Comparison of ENCODE assay signal across 24 cellular contexts in the genomic region with DNA sequence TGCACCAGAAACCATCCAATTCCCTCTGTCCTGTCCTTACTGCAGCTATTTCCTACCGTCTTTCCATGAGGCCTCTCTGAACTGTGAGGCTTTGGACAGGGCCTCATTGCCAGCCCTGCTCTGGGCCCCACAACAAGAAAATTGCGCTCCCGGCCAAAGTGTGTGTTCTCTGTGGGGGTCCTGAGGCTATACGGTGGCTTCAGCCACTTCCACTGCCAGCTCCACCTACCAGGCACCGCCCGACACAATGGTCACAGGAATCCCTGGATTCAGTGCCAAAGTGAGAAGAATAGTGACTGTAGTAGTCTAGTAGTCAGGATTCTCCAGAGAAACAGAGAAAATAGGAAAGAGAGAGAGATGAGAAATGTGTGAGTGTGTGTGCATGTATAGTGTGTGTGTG.
A peak's percentile ranks its signal among the peaks of the same experiment; 100 is the strongest.
DNase-seq lines count a peak whose midpoint lies in the region; ATAC-seq, FAIRE-seq and TF ChIP-seq lines count a peak whose summit lies in the region.
"Had no signal": no experiment of that assay in that cellular context is flagged by ENCODE, and none has a peak within 500 bp of the region (broad histone marks: within the 10 kb centered on the region; RNA-seq: fewer than 3 reads in every experiment).

No MANE protein-coding gene starts in this region.

- H3K79me2 ChIP-seq in HCT116 (ENCODE audit: insufficient read depth, low read length): peaks cover 82% of the 10 kb centered on the region
- no peaks in the 10 kb centered on the region for H3K79me2 ChIP-seq in HepG2 (ENCODE audit: insufficient read depth, low read length)

- H3K9ac ChIP-seq in HCT116 (ENCODE audit: low read length): peak overlapping the region; percentile 68
- H3K9ac ChIP-seq in HepG2 (ENCODE audit: insufficient read depth, low read depth, low read length): no peak overlapping the region

- BruUV-seq in HCT116 (replicated peaks; lab: Mats Ljungman, UMichigan): no TSS peak
- BruUV-seq in HepG2 (replicated peaks; lab: Mats Ljungman, UMichigan): no TSS peak

- no peaks in the 10 kb centered on the region for H3K27me3 ChIP-seq in HCT116 (ENCODE audit: insufficient read depth, low read length)
- H3K27me3 ChIP-seq in ascending aorta: no peaks in the 10 kb centered on the region
- H3K27me3 ChIP-seq in HepG2 (ENCODE audit: control insufficient read depth in 1 of 2, insufficient read depth in 2 of 2, low read length in 2 of 2): no peaks in the 10 kb centered on the region
- no peaks in the 10 kb centered on the region for H3K27me3 ChIP-seq in gastrocnemius medialis
- H3K27me3 ChIP-seq: cardiac muscle cell, SJCRH30 had no signal

- H3K36me3 ChIP-seq in HCT116 (ENCODE audit: control insufficient read depth in 1 of 2, insufficient read depth in 2 of 2, low read length in 2 of 2) (peaks cover 0 to 10% of the 10 kb centered on the region in 2 experiments; a peak in 1 of 4 replicates), ascending aorta (no peaks in the 10 kb centered on the region), HepG2 (replicated peaks in 1 of 2; ENCODE audit: control insufficient read depth in 1 of 2, insufficient read depth in 2 of 2, low read length in 2 of 2) (no peaks in the 10 kb centered on the region), gastrocnemius medialis (no peaks in the 10 kb centered on the region)
- H3K36me3 ChIP-seq: cardiac muscle cell, SJCRH30 had no signal

- H3K4me1 ChIP-seq in HCT116 (ENCODE audit: control insufficient read depth in 1 of 2, insufficient read depth in 2 of 2, low read length in 2 of 2): peaks cover 89 to 99% of the 10 kb centered on the region in 2 experiments
- peaks cover 8 to 36% of the 10 kb centered on the region in 2 donors for H3K4me1 ChIP-seq in ascending aorta
- H3K4me1 ChIP-seq in HepG2 (ENCODE audit: insufficient read depth, low read length): peaks cover 71% of the 10 kb centered on the region
- peaks cover 29 to 58% of the 10 kb centered on the region in 2 donors for H3K4me1 ChIP-seq in gastrocnemius medialis

- no peak for TF ChIP-seq RAD21 in HCT116 (IDR thresholded peaks at IDR 0.05; ENCODE audit: low read depth)
- no peak for TF ChIP-seq RAD21 in HepG2 (CRISPR knock-in tag; IDR thresholded peaks at IDR 0.05)

- no peaks in the 10 kb centered on the region for H3K9me3 ChIP-seq in HCT116 (ENCODE audit: control insufficient read depth in 1 of 2, insufficient read depth in 1 of 2, low read depth in 1 of 2, low read length in 2 of 2)
- H3K9me3 ChIP-seq in ascending aorta: no peaks in the 10 kb centered on the region
- H3K9me3 ChIP-seq in HepG2 (ENCODE audit: low read length): no peaks in the 10 kb centered on the region
- H3K9me3 ChIP-seq in gastrocnemius medialis: no peaks in the 10 kb centered on the region
- H3K9me3 ChIP-seq: SJCRH30 had no signal

- no peaks in the 10 kb centered on the region for H3K9me2 ChIP-seq in HCT116 (ENCODE audit: insufficient read depth)

- intact Hi-C loops in HCT116 (cut with micrococcal nuclease): no loop called here
- intact Hi-C loops in ascending aorta (cut with DNase I): loop anchor here (10.0 kb wide), 1 partner anchor 1735 kb away; no protein-coding TSS in a partner anchor
- intact Hi-C loops in HepG2 (cut with micrococcal nuclease; ENCODE audit: unreplicated experiment): loop anchor here (5.0 to 10.0 kb wide), 2 partner anchors 75 to 497 kb away; no protein-coding TSS in a partner anchor
- intact Hi-C loops in gastrocnemius medialis (cut with DNase I; ENCODE audit: low total_unique reads): loop anchor here (2.0 to 10.0 kb wide), 2 partner anchors 135 to 505 kb away; no protein-coding TSS in a partner anchor

- WGBS in HepG2 (ENCODE audit: low lambda C conversion rate): 96% methylated on average over 6 of the region's 6 CpGs

- RAD21 ChIA-PET in HCT116 (lab: Charles Lee; ENCODE audit: low non-redundant PET in 1 of 2, low total read pairs in 2 of 2, uncharacterized antibody in 2 of 2, unreplicated experiment in 2 of 2): interaction anchor here in 1 of 2 experiments (1.3 kb wide), 1 partner anchor 8 kb away, joined by 3 read pairs; no protein-coding TSS in a partner anchor

- TF ChIP-seq POLR2A in HCT116 (IDR thresholded peaks at IDR 0.05; ENCODE audit: borderline replicate concordance, extremely low read depth, insufficient read depth, insufficient read length) (peak; percentile 25), HepG2 (IDR thresholded peaks at IDR 0.05; ENCODE audit: insufficient read depth in 1 of 2, low read depth in 2 of 2, low read length in 2 of 2) (no peak), gastrocnemius medialis (IDR thresholded peaks at IDR 0.05) (no peak)

- no peak for FAIRE-seq in HepG2 (lab: Jason Lieb, UNC)

- no peaks in the 10 kb centered on the region for H4K20me1 ChIP-seq in HCT116 (ENCODE audit: insufficient read depth)
- H4K20me1 ChIP-seq in HepG2 (ENCODE audit: insufficient read depth, low read length): no peaks in the 10 kb centered on the region

- H3K27ac ChIP-seq in HCT116 (ENCODE audit: low read depth, low read length) (peak overlapping the region; percentile 98), ascending aorta (peak overlapping the region; percentile 83), HepG2 (ENCODE audit: extremely low read length, insufficient read depth, low read length) (no peak overlapping the region), gastrocnemius medialis (peak overlapping the region; percentile 77 to 86 (median 82))
- H3K27ac ChIP-seq: cardiac muscle cell, HL-60, SJCRH30 had no signal

- TF ChIP-seq CTCF in HCT116 (IDR thresholded peaks at IDR 0.05 in 2 of 3, conservative IDR thresholded peaks at IDR 0.05 in 1 of 3; ENCODE audit: borderline replicate concordance in 1 of 3, insufficient read depth in 1 of 3, low read depth in 2 of 3, low read length in 2 of 3) (no peak), ascending aorta (IDR thresholded peaks at IDR 0.05) (no peak), HepG2 (CRISPR knock-in tag; IDR thresholded peaks at IDR 0.05) (no peak), gastrocnemius medialis (IDR thresholded peaks at IDR 0.05 in 4 of 5, conservative IDR thresholded peaks at IDR 0.05 in 1 of 5) (no peak)

- H3K4me3 ChIP-seq in HCT116 (replicated peaks in 1 of 2; ENCODE audit: low read depth in 1 of 2, low read length in 2 of 2) (no peak overlapping the region), ascending aorta (no peak overlapping the region), HepG2 (replicated peaks in 1 of 3; ENCODE audit: insufficient read depth in 1 of 3, low read depth in 2 of 3, low read length in 3 of 3) (no peak overlapping the region), gastrocnemius medialis (no peak overlapping the region)
- H3K4me3 ChIP-seq: cardiac muscle cell, SJCRH30 had no signal

- DNase-seq in HCT116 (ENCODE audit: low read depth, low spot score) (no peak), ascending aorta (ENCODE audit: low spot score in 2 of 2) (no peak), HepG2 (ENCODE audit: low spot score) (no peak), gastrocnemius medialis (no peak), T1000 (lab: John Stamatoyannopoulos, UW) (no peak), NCI-H2171 (lab: John Stamatoyannopoulos, UW) (no peak), HPDE6-E6E7 (ENCODE audit: extremely low spot score) (no peak)
- DNase-seq: activated CD4-positive, alpha-beta memory T cell treated with anti-CD3 and anti-CD28 coated beads, Interleukin-2, amount 10 ng/mL, durations not matched to agents 7 days and 5 days; activated CD8-positive, alpha-beta memory T cell treated with anti-CD3 and anti-CD28 coated beads, Interleukin-2, amount 50 U/mL, for 48 hours; CD4-positive, alpha-beta memory T cell; foreskin fibroblast; NCI-H1694; NCI-H524 treated with DMSO at 0.1 percent for 48 hours; NK-92 treated with Interleukin-12 subunit alpha and Interleukin-12 subunit beta, amount 100 ng/mL, for 24 hours; SJCRH30; stimulated activated CD4-positive, alpha-beta T cell treated with anti-CD3 and anti-CD28 coated beads, Interleukin-4, amount 100 ng/mL, for 1 hour; substantia nigra had no signal

- in situ Hi-C loops in HepG2 (cut with HindIII; ENCODE audit: extremely low pct_ligation_motif_present, low pct_unique_long_range_greater_than_20kb): no loop called here
- in situ Hi-C loops in gastrocnemius medialis (cut with MboI; ENCODE audit: low sequenced_read_pairs in 4 of 4): loop anchor here in 1 of 4 donors (25.0 kb wide), 1 partner anchor 128 kb away; a partner anchor contains a TSS

- POLR2A ChIA-PET in HCT116 (lab: Charles Lee): interaction anchor here (1.1 kb wide), 1 partner anchor 544 kb away, joined by 3 read pairs; no protein-coding TSS in a partner anchor
- POLR2A ChIA-PET in HepG2 (lab: Yijun Ruan, JAX): no interaction called here

- no peak for TF ChIP-seq EP300 in HepG2 (IDR thresholded peaks at IDR 0.05; ENCODE audit: low read depth in 2 of 2, low read length in 2 of 2)
- no peak for TF ChIP-seq EP300 in HepG2 (CRISPR knock-in tag; IDR thresholded peaks at IDR 0.05; ENCODE audit: borderline replicate concordance)

- H2AFZ ChIP-seq in HCT116 (ENCODE audit: low read depth, low read length, poor library complexity, severe bottlenecking): no peak overlapping the region
- H2AFZ ChIP-seq in HepG2 (ENCODE audit: low read length): no peak overlapping the region

- ATAC-seq in HCT116 (peak; percentile 19), HepG2 (no peak), gastrocnemius medialis (no peak), HG03139 (IDR thresholded peaks at IDR 0.05; ENCODE audit: unreplicated experiment) (no peak)
- ATAC-seq: activated CD4-positive, CD25-positive, alpha-beta regulatory T cell treated with anti-CD3 and anti-CD28 coated beads, Interleukin-2, amount 50 U/mL, for 24 hours; activated T-helper 17 cell treated with anti-CD3 and anti-CD28 coated beads, Interleukin-2, amount 50 U/mL, for 72 hours; Panc1; stimulated activated effector memory CD8-positive, alpha-beta T cell treated with anti-CD3 and anti-CD28 coated beads, Interleukin-12 subunit alpha, Interleukin-12 subunit beta, amount 100 ng/mL, for 72 hours had no signal

- CTCF ChIA-PET in HCT116 (lab: Charles Lee): no interaction called here
- CTCF ChIA-PET in HepG2 (lab: Yijun Ruan, JAX; ENCODE audit: low intra/inter-chr PET ratio, low total read pairs): no interaction called here

- peak overlapping the region; percentile 54 for H3K4me2 ChIP-seq in HCT116 (ENCODE audit: low read length)
- H3K4me2 ChIP-seq in HepG2 (ENCODE audit: low read depth, low read length): no peak overlapping the region

TF ChIP-seq in HCT116, 20 proteins besides CTCF, POLR2A, EP300 and RAD21 (continues in another document):
- TF ChIP-seq EGR1 (IDR thresholded peaks at IDR 0.05; ENCODE audit: low read depth) (no peak), EZH2 (IDR thresholded peaks at IDR 0.05) (no peak), POLR2AphosphoS5 (IDR thresholded peaks at IDR 0.05; ENCODE audit: low read depth, low read length) (no peak; the same call in 1 of the 2 replicates)
